8 cellular contexts compared by ENCODE assay signal in the genomic region with DNA sequence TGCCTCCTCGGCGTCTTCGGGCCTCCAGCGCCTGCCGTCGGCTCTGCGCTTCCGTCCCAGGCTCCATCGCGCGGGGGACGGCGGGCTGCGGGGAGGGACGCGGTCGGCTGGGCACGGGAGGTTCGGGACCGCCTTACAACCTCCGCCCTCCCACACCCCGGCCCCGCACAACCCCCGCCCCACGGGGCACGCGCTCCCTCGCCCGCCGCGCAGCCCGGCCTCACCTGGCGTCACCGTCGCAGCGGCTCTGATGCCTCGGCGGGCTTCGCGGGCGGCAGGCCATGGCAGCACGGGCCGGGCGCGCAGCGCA. TPM values are rescaled to one million over a fixed set of nuclear protein-coding genes. Genes with fewer than 3 reads are reported as not detected.
A peak's percentile ranks its signal among the peaks of the same experiment; 100 is the strongest.
DNase-seq lines count a peak whose midpoint lies in the region; ATAC-seq and TF ChIP-seq lines count a peak whose summit lies in the region.

No MANE protein-coding gene starts in this region.

- peaks cover 41% of the 10 kb centered on the region for H3K79me2 ChIP-seq in smooth muscle cell (ENCODE audit: low read depth)

- peaks cover 43% of the 10 kb centered on the region for H4K20me1 ChIP-seq in smooth muscle cell (ENCODE audit: low read depth)

- no peak overlapping the region for H3K27ac Mint-ChIP-seq in activated B cell treated with CpG ODN at 0.5 μM for 24 hours

- intact Hi-C loops in activated B cell treated with CpG ODN at 0.5 μM for 24 hours (cut with micrococcal nuclease) (loop anchor here (1.0 to 10.0 kb wide), 9 partner anchors 9 to 1363 kb away; a partner anchor contains a TSS), left ventricle myocardium superior (cut with micrococcal nuclease) (no loop called here)

- H2AFZ ChIP-seq in smooth muscle cell (ENCODE audit: low read depth), result peak overlapping the region; percentile 1

- POLR2A ChIA-PET in BJ (lab: Charles Lee) (interaction anchor here (0.5 to 1.0 kb wide), 3 partner anchors 9 to 220 kb away, joined by 3 to 5 read pairs (median 4); a partner anchor contains a TSS), activated B cell treated with CpG ODN at 0.5 μM for 24 hours (lab: Charles Lee) (interaction anchor here (0.7 to 4.2 kb wide), 10 partner anchors 9 to 550 kb away, joined by 3 to 138 read pairs (median 4); a partner anchor contains a TSS)

- peak overlapping the region; percentile 96 for H3K9ac ChIP-seq in smooth muscle cell (ENCODE audit: low read depth)

- H3K9me3 Mint-ChIP-seq in activated B cell treated with CpG ODN at 0.5 μM for 24 hours, result no peaks in the 10 kb centered on the region

- peak overlapping the region; percentile 74 for H3K4me3 ChIP-seq in BJ (ENCODE audit: low read depth, low read length)
- H3K4me3 ChIP-seq in HAP-1, result peak overlapping the region; percentile 80
- peak overlapping the region; percentile 88 for H3K4me3 ChIP-seq in smooth muscle cell

- in situ Hi-C loops in HAP-1 (cut with MboI; ENCODE audit: low sequenced_read_pairs), result no loop called here

- no peak for TF ChIP-seq CTCF in BJ (IDR thresholded peaks at IDR 0.05; ENCODE audit: insufficient read depth, low read depth, low read length)
- TF ChIP-seq CTCF in activated B cell treated with CpG ODN at 0.5 μM for 24 hours (IDR thresholded peaks at IDR 0.05), result no peak
- TF ChIP-seq CTCF in smooth muscle cell (IDR thresholded peaks at IDR 0.05; ENCODE audit: borderline replicate concordance, insufficient read depth, poor library complexity, severe bottlenecking), result no peak

- DNase-seq in BJ (ENCODE audit: low read depth) (no peak), HAP-1 (ENCODE audit: low spot score in 2 of 2) (no peak), activated B cell treated with CpG ODN at 0.5 μM for 24 hours (no peak), left ventricle myocardium superior (no peak), smooth muscle cell (lab: John Stamatoyannopoulos, UW; ENCODE audit: unreplicated experiment) (no peak), NCI-H524 treated with DMSO at 0.1 percent for 48 hours (lab: John Stamatoyannopoulos, UW) (no peak), LoVo (ENCODE audit: low spot score) (no peak)

- peak overlapping the region; percentile 97 for H3K27ac ChIP-seq in smooth muscle cell (ENCODE audit: low read depth)

- H3K27me3 Mint-ChIP-seq in activated B cell treated with CpG ODN at 0.5 μM for 24 hours, result no peaks in the 10 kb centered on the region

- WGBS in smooth muscle cell (ENCODE audit: low lambda C conversion rate), result under 1% methylated on average over 36 of the region's 46 CpGs

- H3K4me1 Mint-ChIP-seq in activated B cell treated with CpG ODN at 0.5 μM for 24 hours, result peaks cover 73% of the 10 kb centered on the region

- CTCF ChIA-PET in BJ (lab: Yijun Ruan, JAX), result interaction anchor here (0.9 to 13.6 kb wide), 3 partner anchors 8 to 19 kb away, joined by 3 to 152 read pairs (median 7); no protein-coding TSS in a partner anchor
- CTCF ChIA-PET in activated B cell treated with CpG ODN at 0.5 μM for 24 hours (lab: Charles Lee), result interaction anchor here (0.7 to 4.2 kb wide), 3 partner anchors 14 to 19 kb away, joined by 3 to 30 read pairs (median 3); no protein-coding TSS in a partner anchor

- peak overlapping the region; percentile 86 for H3K4me2 ChIP-seq in smooth muscle cell

- peaks cover 30% of the 10 kb centered on the region for H3K4me1 ChIP-seq in HAP-1
- peaks cover 17% of the 10 kb centered on the region for H3K4me1 ChIP-seq in smooth muscle cell (ENCODE audit: low read depth)

- H3K9me3 ChIP-seq in HAP-1 (no peaks in the 10 kb centered on the region), smooth muscle cell (replicated peaks; ENCODE audit: low read depth) (no peaks in the 10 kb centered on the region)

- H3K4me3 Mint-ChIP-seq in activated B cell treated with CpG ODN at 0.5 μM for 24 hours, result no peak overlapping the region

- H3K27me3 ChIP-seq in BJ (ENCODE audit: control insufficient read depth, insufficient read depth, low read length), result no peaks in the 10 kb centered on the region
- H3K27me3 ChIP-seq in HAP-1 (ENCODE audit: low read depth), result no peaks in the 10 kb centered on the region
- no peaks in the 10 kb centered on the region for H3K27me3 ChIP-seq in smooth muscle cell (ENCODE audit: low read depth)

- H3K36me3 Mint-ChIP-seq in activated B cell treated with CpG ODN at 0.5 μM for 24 hours (ENCODE audit: low read depth), result peaks cover 39% of the 10 kb centered on the region

- ATAC-seq in activated B cell treated with CpG ODN at 0.5 μM for 24 hours (ENCODE audit: low read depth), result peak; percentile 4
- ATAC-seq in left ventricle myocardium superior, result peak; percentile 44
- ATAC-seq in GM21447 (IDR thresholded peaks at IDR 0.05; ENCODE audit: unreplicated experiment), result no peak

- H3K36me3 ChIP-seq in BJ (ENCODE audit: control insufficient read depth, insufficient read depth, low read length) (peaks cover 8% of the 10 kb centered on the region), HAP-1 (replicated peaks) (peaks cover 36% of the 10 kb centered on the region), smooth muscle cell (ENCODE audit: low read depth) (no peaks in the 10 kb centered on the region)

- peaks cover 7% of the 10 kb centered on the region for H3F3A ChIP-seq in smooth muscle cell (ENCODE audit: low read depth)

RNA-seq across cellular contexts. Expression of a gene that starts 0.3 kb away (rescaled TPM):
- polyA plus RNA-seq in BJ (2011; rRNA removed) (36.9 and 56.7 TPM in 2 replicates), smooth muscle cell (55.4 and 57.3 TPM in 2 replicates)
- polyA minus RNA-seq in BJ (2011; rRNA and poly(A)+ RNA removed), result 13.5 and 17.8 TPM in 2 replicates
- total RNA-seq in activated B cell treated with CpG ODN at 0.5 μM for 24 hours (34.0 and 37.8 TPM in 2 replicates), left ventricle myocardium superior (14.3 TPM), smooth muscle cell (57.1 and 63.9 TPM in 2 replicates)

RNA-seq across cellular contexts. Expression of a gene that starts 9.3 kb away (rescaled TPM):
- 23.7 and 33.8 TPM in 2 replicates for polyA plus RNA-seq in BJ (2011; rRNA removed)
- 14.7 and 19.5 TPM in 2 replicates for polyA minus RNA-seq in BJ (2011; rRNA and poly(A)+ RNA removed)
- total RNA-seq in activated B cell treated with CpG ODN at 0.5 μM for 24 hours, result 23.6 and 23.7 TPM in 2 replicates
- total RNA-seq in left ventricle myocardium superior, result 31.2 TPM
- total RNA-seq in smooth muscle cell, result 29.9 and 30.4 TPM in 2 replicates
- 49.0 and 50.5 TPM in 2 replicates for polyA plus RNA-seq in smooth muscle cell

RNA-seq across cellular contexts. Expression of a gene that starts 9.5 kb away (rescaled TPM):
- polyA plus RNA-seq in BJ (2011; rRNA removed) (13.8 and 24.0 TPM in 2 replicates), smooth muscle cell (12.5 and 14.7 TPM in 2 replicates)
- 11.8 and 15.6 TPM in 2 replicates for polyA minus RNA-seq in BJ (2011; rRNA and poly(A)+ RNA removed)
- total RNA-seq in activated B cell treated with CpG ODN at 0.5 μM for 24 hours (16.1 and 20.5 TPM in 2 replicates), left ventricle myocardium superior (6.4 TPM), smooth muscle cell (4.0 and 19.4 TPM in 2 replicates)

RNA-seq across cellular contexts. Expression of a gene that starts 27.7 kb away (rescaled TPM):
- polyA plus RNA-seq in BJ (2011; rRNA removed) (2.0 and 3.7 TPM in 2 replicates), smooth muscle cell (0.70 and 2.7 TPM in 2 replicates)
- polyA minus RNA-seq in BJ (2011; rRNA and poly(A)+ RNA removed), result 5.1 and 5.2 TPM in 2 replicates
- total RNA-seq in activated B cell treated with CpG ODN at 0.5 μM for 24 hours (0.81 and 1.2 TPM in 2 replicates), left ventricle myocardium superior (1.3 TPM), smooth muscle cell (not detected in 2 replicates)
